In the genomic region with DNA sequence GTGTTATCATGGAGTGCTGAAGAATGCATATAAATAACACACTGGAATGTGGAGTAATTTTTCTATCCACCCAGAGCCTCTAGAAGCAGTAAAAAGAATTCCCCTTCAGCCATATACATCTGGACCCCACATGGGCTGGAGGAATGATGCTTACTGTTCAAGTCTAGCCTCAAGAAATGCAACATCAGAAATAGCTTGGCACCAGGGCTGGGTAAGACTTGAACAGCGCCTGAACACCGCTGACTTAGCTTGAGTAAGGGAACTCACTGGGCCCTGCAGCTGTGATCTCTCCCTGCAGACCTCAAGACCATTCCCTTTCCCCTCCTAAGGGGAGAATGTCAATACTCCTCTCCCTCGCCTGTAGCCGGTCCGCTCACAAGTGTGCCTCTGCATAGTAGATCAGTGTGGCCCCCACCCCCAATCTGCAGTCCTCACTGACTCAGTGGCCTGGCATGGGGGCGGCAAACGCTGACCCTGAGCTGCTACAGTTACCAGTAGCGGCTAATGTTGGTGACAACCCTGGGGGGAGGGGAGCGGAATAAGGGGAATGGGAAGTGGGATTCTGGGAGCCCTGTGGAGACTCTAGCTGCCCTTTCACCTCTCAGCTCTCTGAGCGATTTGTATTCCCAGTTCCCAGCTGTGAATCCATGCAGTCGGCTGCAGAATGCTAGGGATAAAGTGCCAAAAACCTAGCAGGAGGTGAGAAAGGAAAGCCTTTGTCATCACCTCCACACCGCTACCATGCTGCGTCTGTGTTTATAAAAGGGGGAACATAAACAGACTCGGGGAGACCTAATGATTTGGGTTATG, we compare ENCODE assay signal across 1 cellular context.
TF ChIP-seq lines count a peak whose summit lies in the region.

No MANE protein-coding gene starts in this region.

TF ChIP-seq in WTC11, 78 proteins besides CTCF, POLR2A, EP300 and RAD21 (continued from another document and continues in another):
- TF ChIP-seq ZNF281 (CRISPR knock-in tag; IDR thresholded peaks at IDR 0.05) = peak; percentile 95; the same call in 1 of the 2 replicates
- no peak for TF ChIP-seq GTF2I (CRISPR knock-in tag; conservative IDR thresholded peaks at IDR 0.05)
- TF ChIP-seq ELF4 (CRISPR knock-in tag; IDR thresholded peaks at IDR 0.05; ENCODE audit: low read depth) = no peak
- TF ChIP-seq, protein P1, sequence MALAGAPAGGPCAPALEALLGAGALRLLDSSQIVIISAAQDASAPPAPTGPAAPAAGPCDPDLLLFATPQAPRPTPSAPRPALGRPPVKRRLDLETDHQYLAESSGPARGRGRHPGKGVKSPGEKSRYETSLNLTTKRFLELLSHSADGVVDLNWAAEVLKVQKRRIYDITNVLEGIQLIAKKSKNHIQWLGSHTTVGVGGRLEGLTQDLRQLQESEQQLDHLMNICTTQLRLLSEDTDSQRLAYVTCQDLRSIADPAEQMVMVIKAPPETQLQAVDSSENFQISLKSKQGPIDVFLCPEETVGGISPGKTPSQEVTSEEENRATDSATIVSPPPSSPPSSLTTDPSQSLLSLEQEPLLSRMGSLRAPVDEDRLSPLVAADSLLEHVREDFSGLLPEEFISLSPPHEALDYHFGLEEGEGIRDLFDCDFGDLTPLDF (CRISPR knock-in tag; IDR thresholded peaks at IDR 0.05) = no peak
- no peak for TF ChIP-seq AR (CRISPR knock-in tag; IDR thresholded peaks at IDR 0.05)
- TF ChIP-seq ZNF423 (CRISPR knock-in tag; IDR thresholded peaks at IDR 0.05) = peak; percentile 89
- TF ChIP-seq, protein P2, sequence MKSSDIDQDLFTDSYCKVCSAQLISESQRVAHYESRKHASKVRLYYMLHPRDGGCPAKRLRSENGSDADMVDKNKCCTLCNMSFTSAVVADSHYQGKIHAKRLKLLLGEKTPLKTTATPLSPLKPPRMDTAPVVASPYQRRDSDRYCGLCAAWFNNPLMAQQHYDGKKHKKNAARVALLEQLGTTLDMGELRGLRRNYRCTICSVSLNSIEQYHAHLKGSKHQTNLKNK (CRISPR knock-in tag; IDR thresholded peaks at IDR 0.05) = no peak
- no peak for TF ChIP-seq ZNF532 (CRISPR knock-in tag; IDR thresholded peaks at IDR 0.05; ENCODE audit: borderline replicate concordance)
- TF ChIP-seq NFE2L1 (CRISPR knock-in tag; IDR thresholded peaks at IDR 0.05) = peak; percentile 72
- TF ChIP-seq CBFB (CRISPR knock-in tag; IDR thresholded peaks at IDR 0.05; ENCODE audit: low read depth) = no peak
- TF ChIP-seq, protein P3, sequence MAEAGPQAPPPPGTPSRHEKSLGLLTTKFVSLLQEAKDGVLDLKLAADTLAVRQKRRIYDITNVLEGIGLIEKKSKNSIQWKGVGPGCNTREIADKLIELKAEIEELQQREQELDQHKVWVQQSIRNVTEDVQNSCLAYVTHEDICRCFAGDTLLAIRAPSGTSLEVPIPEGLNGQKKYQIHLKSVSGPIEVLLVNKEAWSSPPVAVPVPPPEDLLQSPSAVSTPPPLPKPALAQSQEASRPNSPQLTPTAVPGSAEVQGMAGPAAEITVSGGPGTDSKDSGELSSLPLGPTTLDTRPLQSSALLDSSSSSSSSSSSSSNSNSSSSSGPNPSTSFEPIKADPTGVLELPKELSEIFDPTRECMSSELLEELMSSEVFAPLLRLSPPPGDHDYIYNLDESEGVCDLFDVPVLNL (CRISPR knock-in tag; IDR thresholded peaks at IDR 0.05; ENCODE audit: borderline replicate concordance, low read depth) = no peak
- no peak for TF ChIP-seq OVOL2 (CRISPR knock-in tag; IDR thresholded peaks at IDR 0.05; ENCODE audit: borderline replicate concordance)
- no peak for TF ChIP-seq PRDM15 (CRISPR knock-in tag; IDR thresholded peaks at IDR 0.05)
- no peak for TF ChIP-seq KAT7 (CRISPR knock-in tag; IDR thresholded peaks at IDR 0.05; ENCODE audit: borderline replicate concordance)
- no peak for TF ChIP-seq JUN (CRISPR knock-in tag; IDR thresholded peaks at IDR 0.05)
- no peak for TF ChIP-seq ZNF512 (CRISPR knock-in tag; IDR thresholded peaks at IDR 0.05; ENCODE audit: borderline replicate concordance)
- TF ChIP-seq SP1 (CRISPR knock-in tag; conservative IDR thresholded peaks at IDR 0.05) = peak; percentile 71
- no peak for TF ChIP-seq ZNF121 (CRISPR knock-in tag; IDR thresholded peaks at IDR 0.05)
- TF ChIP-seq, protein P4, sequence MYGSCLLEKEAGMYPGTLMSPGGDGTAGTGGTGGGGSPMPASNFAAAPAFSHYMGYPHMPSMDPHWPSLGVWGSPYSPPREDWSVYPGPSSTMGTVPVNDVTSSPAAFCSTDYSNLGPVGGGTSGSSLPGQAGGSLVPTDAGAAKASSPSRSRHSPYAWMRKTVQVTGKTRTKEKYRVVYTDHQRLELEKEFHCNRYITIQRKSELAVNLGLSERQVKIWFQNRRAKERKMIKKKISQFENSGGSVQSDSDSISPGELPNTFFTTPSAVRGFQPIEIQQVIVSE (CRISPR knock-in tag; IDR thresholded peaks at IDR 0.05; ENCODE audit: borderline replicate concordance) = no peak
- 0 out of 2 replicates have a peak, but pooled peaks have one; percentile 21 for TF ChIP-seq NR2C2 (CRISPR knock-in tag; IDR thresholded peaks at IDR 0.05)
- TF ChIP-seq MYBL2 (CRISPR knock-in tag; IDR thresholded peaks at IDR 0.05) = peak; percentile 64; the same call in 1 of the 2 replicates
- TF ChIP-seq MXD4 (CRISPR knock-in tag; IDR thresholded peaks at IDR 0.05; ENCODE audit: borderline replicate concordance) = no peak
- TF ChIP-seq ZNF138 (CRISPR knock-in tag; conservative IDR thresholded peaks at IDR 0.05) = no peak
- TF ChIP-seq, protein P5, sequence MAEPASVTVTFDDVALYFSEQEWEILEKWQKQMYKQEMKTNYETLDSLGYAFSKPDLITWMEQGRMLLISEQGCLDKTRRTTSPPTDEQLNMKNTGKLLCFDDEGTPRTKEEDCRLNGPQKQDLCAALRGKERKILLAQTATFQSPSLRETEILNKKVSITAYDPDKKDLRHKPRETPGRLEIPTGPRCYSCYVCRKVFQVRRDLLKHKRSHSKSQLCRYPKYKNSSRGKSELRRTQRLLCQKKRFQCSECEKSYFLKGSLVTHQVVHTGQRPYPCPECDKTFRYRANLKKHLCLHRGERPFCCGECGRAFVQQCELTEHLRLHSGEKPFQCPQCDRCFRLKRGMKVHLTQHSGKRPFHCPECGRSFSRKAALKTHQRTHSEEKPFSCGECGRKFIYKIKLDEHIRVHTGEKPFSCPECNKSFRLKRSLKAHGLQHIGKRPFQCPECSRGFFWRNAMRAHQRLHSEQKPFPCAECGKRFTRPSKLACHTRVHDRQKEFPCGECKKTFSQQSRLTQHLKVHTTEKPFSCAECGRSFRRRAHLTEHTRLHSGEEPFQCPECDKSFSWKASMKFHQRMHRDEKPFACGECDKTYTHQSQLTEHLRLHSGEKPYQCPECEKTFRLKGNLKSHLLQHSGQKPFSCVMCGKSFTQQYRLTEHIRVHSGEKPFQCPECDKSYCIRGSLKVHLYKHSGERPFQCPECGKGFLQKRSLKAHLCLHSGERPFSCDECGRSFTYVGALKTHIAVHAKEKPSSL (CRISPR knock-in tag; conservative IDR thresholded peaks at IDR 0.05) = no peak
- no peak for TF ChIP-seq ZNF219 (CRISPR knock-in tag; IDR thresholded peaks at IDR 0.05; ENCODE audit: borderline replicate concordance)
- peak; percentile 47; the same call in 1 of the 2 replicates for TF ChIP-seq NR3C1 (CRISPR knock-in tag; conservative IDR thresholded peaks at IDR 0.05; ENCODE audit: low read depth)
- TF ChIP-seq EMX1 (CRISPR knock-in tag; IDR thresholded peaks at IDR 0.05) = no peak
- no peak; the same call in none of the 2 replicates for TF ChIP-seq FOXP1 (CRISPR knock-in tag; IDR thresholded peaks at IDR 0.05; ENCODE audit: borderline replicate concordance)
